In the genomic region with DNA sequence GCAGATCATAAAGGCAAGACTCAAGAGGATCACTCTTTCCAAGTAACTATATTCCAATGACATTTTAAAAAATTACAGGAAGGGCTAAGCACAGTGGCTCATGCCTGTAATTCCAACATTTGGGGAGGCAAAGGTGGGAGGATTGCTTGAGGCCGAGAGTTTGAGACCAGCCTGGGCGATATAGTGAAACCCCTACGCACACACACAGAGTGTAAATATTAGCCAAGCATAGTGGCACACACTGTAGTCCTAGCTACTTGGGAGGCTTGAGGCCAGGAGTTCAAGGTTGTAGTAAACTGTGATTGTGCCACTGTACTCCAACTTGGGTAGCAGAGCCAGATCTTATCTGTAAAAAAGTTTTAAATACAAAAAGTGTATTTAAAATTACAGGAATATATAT, we compare ENCODE assay signal across 11 cellular contexts.
"Had no signal": no experiment of that assay in that cellular context is flagged by ENCODE, and none has a peak within 500 bp of the region (broad histone marks: within the 10 kb centered on the region; RNA-seq: fewer than 3 reads in every experiment).

No MANE protein-coding gene starts in this region.

- FAIRE-seq: H1, H54 had no signal

- H3K36me3 ChIP-seq: HAP-1 had no signal

- H3K4me1 ChIP-seq: HAP-1 had no signal

- H3K9me3 ChIP-seq: HAP-1 had no signal

- H2AFZ ChIP-seq: GM23248, GM23338 had no signal

- ATAC-seq: GM23338, HCT116 had no signal

- H3K4me2 ChIP-seq: GM23338 had no signal

- H3K27ac ChIP-seq: GM23248 had no signal

- H3K4me3 ChIP-seq: GM23248, GM23338, HAP-1 had no signal

- DNase-seq: GM23248, GOT3, H7, H9, HCEC 1CT, HFFc6 had no signal

- H3K9ac ChIP-seq: GM23248 had no signal
